Comparison of ENCODE assay signal across 19 cellular contexts in the genomic region with DNA sequence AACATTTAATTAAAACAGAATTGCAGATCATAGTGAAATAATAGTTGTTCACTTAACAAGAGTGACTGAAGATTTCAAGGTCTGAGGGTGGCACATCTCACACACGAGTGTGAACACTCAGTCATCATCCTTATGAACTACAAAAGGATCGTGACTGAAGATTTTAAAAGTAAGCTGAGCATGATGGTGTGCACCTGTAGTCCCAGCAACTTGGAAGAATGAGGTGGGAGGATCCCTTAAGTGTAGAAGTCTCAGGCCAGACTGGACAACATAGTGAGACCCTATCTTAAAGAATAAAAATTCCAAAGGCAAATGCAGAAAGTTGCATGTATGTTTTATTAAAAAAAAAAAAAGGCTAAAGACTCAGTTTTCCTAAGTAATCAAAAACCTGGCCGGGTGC.
"Had no signal": no experiment of that assay in that cellular context is flagged by ENCODE, and none has a peak within 500 bp of the region (broad histone marks: within the 10 kb centered on the region; RNA-seq: fewer than 3 reads in every experiment).

No MANE protein-coding gene starts in this region.

- H3K27ac ChIP-seq: KMS-11, SJSA1, SK-N-MC had no signal

- FAIRE-seq: RCC 7860 had no signal

- H3K9ac ChIP-seq: KMS-11 had no signal

- DNase-seq: IMR-90, Kasumi-1, MM.1S, NCI-H1092 treated with DMSO at 0.1 percent for 48 hours, NCI-H187, NCI-H2029, NCI-H2081 treated with DMSO at 0.1 percent for 48 hours, NCI-H2171, NCI-H226, NCI-H446, NCI-H510A, NCI-H524 treated with DMSO at 0.1 percent for 48 hours, Right ventricle myocardium superior, RPMI8226, SIG-M5 had no signal

- H3K27me3 ChIP-seq: SJSA1 had no signal

- H3K4me2 ChIP-seq: KMS-11 had no signal

- H3K4me3 ChIP-seq: SJSA1, SK-N-MC had no signal

- H3K9me3 ChIP-seq: SJSA1 had no signal

- H3K36me3 ChIP-seq: SJSA1 had no signal
